ENCODE assay signal across 25 cellular contexts in the genomic region with DNA sequence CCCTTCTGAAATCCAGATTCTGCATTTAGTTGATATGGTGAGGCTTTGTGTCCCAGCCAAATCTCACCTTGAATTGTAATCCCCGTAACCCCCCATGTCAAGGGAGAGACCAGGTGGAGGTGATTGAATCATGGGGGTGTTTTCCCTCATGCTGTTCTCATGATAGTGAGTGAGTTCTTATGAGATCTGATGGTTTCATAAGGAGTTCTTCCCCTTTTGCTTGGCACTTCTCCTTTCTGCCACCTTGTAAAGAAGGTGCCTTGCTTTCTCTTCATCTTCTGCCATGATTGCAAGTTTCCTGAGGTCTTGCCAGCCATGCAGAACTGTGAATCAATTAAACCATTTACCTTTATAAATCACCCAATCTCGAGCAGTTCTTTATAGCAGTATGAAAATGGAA. TPM values are rescaled to one million over a fixed set of nuclear protein-coding genes. Genes with fewer than 3 reads are reported as not detected.
"Had no signal": no experiment of that assay in that cellular context is flagged by ENCODE, and none has a peak within 500 bp of the region (broad histone marks: within the 10 kb centered on the region; RNA-seq: fewer than 3 reads in every experiment).

No MANE protein-coding gene starts in this region.

- H3K27ac Mint-ChIP-seq: activated CD4-positive, alpha-beta T cell treated with anti-CD3 and anti-CD28 coated beads, Interleukin-2, amount 10 ng/mL, durations not matched to agents 7 days and 5 days; activated CD8-positive, alpha-beta memory T cell treated with anti-CD3 and anti-CD28 coated beads, Interleukin-2, amount 10 ng/mL, durations not matched to agents 7 days and 5 days; activated CD8-positive, alpha-beta T cell treated with anti-CD3 and anti-CD28 coated beads for 36 hours; activated naive CD4-positive, alpha-beta T cell treated with anti-CD3 and anti-CD28 coated beads, Interleukin-2, amount 50 U/mL, for 72 hours; brain; dendritic cell treated with granulocyte-macrophage colony-stimulating factor and Interleukin-4, amounts not matched to agents 40 ng/mL and 50 ng/mL, for 4 days; nephron; stimulated activated naive CD8-positive, alpha-beta T cell treated with anti-CD3 and anti-CD28 coated beads, Interleukin-15, amount 100 ng/mL, for 72 hours had no signal

- ATAC-seq: activated CD8-positive, alpha-beta memory T cell treated with anti-CD3 and anti-CD28 coated beads, Interleukin-2, amount 10 ng/mL, durations not matched to agents 7 days and 5 days; activated CD8-positive, alpha-beta T cell treated with anti-CD3 and anti-CD28 coated beads for 36 hours; activated naive CD4-positive, alpha-beta T cell treated with anti-CD3 and anti-CD28 coated beads, Interleukin-2, amount 50 U/mL, for 72 hours; heart right ventricle; left cardiac atrium; pancreas; right cardiac atrium; stimulated activated naive CD8-positive, alpha-beta T cell treated with anti-CD3 and anti-CD28 coated beads, Interleukin-15, amount 100 ng/mL, for 72 hours had no signal

- H3K9me3 Mint-ChIP-seq: activated CD4-positive, alpha-beta T cell treated with anti-CD3 and anti-CD28 coated beads, Interleukin-2, amount 10 ng/mL, durations not matched to agents 7 days and 5 days; brain; dendritic cell treated with granulocyte-macrophage colony-stimulating factor and Interleukin-4, amounts not matched to agents 40 ng/mL and 50 ng/mL, for 4 days; nephron had no signal

- DNase-seq: activated CD4-positive, alpha-beta T cell treated with anti-CD3 and anti-CD28 coated beads, Interleukin-2, amount 10 ng/mL, durations not matched to agents 7 days and 5 days; activated CD4-positive, CD25-positive, alpha-beta regulatory T cell treated with anti-CD3 and anti-CD28 coated beads, Interleukin-2, amount 50 U/mL, for 72 hours; activated CD8-positive, alpha-beta memory T cell treated with anti-CD3 and anti-CD28 coated beads, Interleukin-2, amount 10 ng/mL, durations not matched to agents 7 days and 5 days; activated CD8-positive, alpha-beta T cell treated with anti-CD3 and anti-CD28 coated beads for 36 hours; activated T-cell treated with anti-CD3 and anti-CD28 coated beads for 4 hours; aorta; effector CD4-positive, alpha-beta T cell; erythroblast; foreskin fibroblast; heart right ventricle; islet precursor cell; left cardiac atrium; pancreas; right cardiac atrium; stimulated activated CD4-positive, alpha-beta T cell treated with anti-CD3 and anti-CD28 coated beads, Interleukin-4, amount 100 ng/mL, for 24 hours; stimulated activated naive CD8-positive, alpha-beta T cell treated with anti-CD3 and anti-CD28 coated beads, Interleukin-15, amount 100 ng/mL, for 72 hours; tibial artery had no signal

- FAIRE-seq: endometrium, pancreas had no signal

- H3K36me3 Mint-ChIP-seq: activated CD8-positive, alpha-beta memory T cell treated with anti-CD3 and anti-CD28 coated beads, Interleukin-2, amount 10 ng/mL, durations not matched to agents 7 days and 5 days; brain had no signal

- H3K4me3 Mint-ChIP-seq: activated CD4-positive, alpha-beta T cell treated with anti-CD3 and anti-CD28 coated beads, Interleukin-2, amount 10 ng/mL, durations not matched to agents 7 days and 5 days; activated CD8-positive, alpha-beta memory T cell treated with anti-CD3 and anti-CD28 coated beads, Interleukin-2, amount 10 ng/mL, durations not matched to agents 7 days and 5 days; activated CD8-positive, alpha-beta T cell treated with anti-CD3 and anti-CD28 coated beads for 36 hours; brain; dendritic cell treated with granulocyte-macrophage colony-stimulating factor and Interleukin-4, amounts not matched to agents 40 ng/mL and 50 ng/mL, for 4 days; nephron; stimulated activated naive CD8-positive, alpha-beta T cell treated with anti-CD3 and anti-CD28 coated beads, Interleukin-15, amount 100 ng/mL, for 72 hours had no signal

- H3K4me1 Mint-ChIP-seq: activated CD4-positive, alpha-beta T cell treated with anti-CD3 and anti-CD28 coated beads, Interleukin-2, amount 10 ng/mL, durations not matched to agents 7 days and 5 days; activated CD8-positive, alpha-beta memory T cell treated with anti-CD3 and anti-CD28 coated beads, Interleukin-2, amount 10 ng/mL, durations not matched to agents 7 days and 5 days; nephron; stimulated activated naive CD8-positive, alpha-beta T cell treated with anti-CD3 and anti-CD28 coated beads, Interleukin-15, amount 100 ng/mL, for 72 hours had no signal

RNA-seq across cellular contexts. Expression of gene C12orf42, which starts 23.1 kb away (rescaled TPM):
- polyA plus RNA-seq: adipose tissue, aorta, fibroblast of lung, heart right ventricle, pancreas, right cardiac atrium, urinary bladder had no signal
